Comparison of ENCODE assay signal across 31 cellular contexts in genomic region chr7:52064493-52064892, GRCh38.
"Had no signal": no experiment of that assay in that cellular context is flagged by ENCODE, and none has a peak within 500 bp of the region (broad histone marks: within the 10 kb centered on the region; RNA-seq: fewer than 3 reads in every experiment).

No MANE protein-coding gene starts in this region.

- H3K36me3 Mint-ChIP-seq: stimulated activated naive B cell treated with anti-CD40 and anti-IgM and Interleukin-4, amounts not matched to agents 10 μg/mL and 1 μg/mL and 100 μg/mL, for 72 hours; type B pancreatic cell had no signal

- H3K9me3 Mint-ChIP-seq: nephron, neural crest cell, type B pancreatic cell had no signal

- H3K4me1 Mint-ChIP-seq: immature natural killer cell; naive thymus-derived CD8-positive, alpha-beta T cell; nephron; stimulated activated naive B cell treated with anti-CD40 and anti-IgM and Interleukin-4, amounts not matched to agents 10 μg/mL and 1 μg/mL and 100 μg/mL, for 72 hours had no signal

- H3K36me3 ChIP-seq: heart right ventricle, left lung, lower lobe of right lung, pancreas, prostate gland, suprapubic skin, thoracic aorta, tibial nerve, uterus had no signal

- H3K4me3 ChIP-seq: heart right ventricle, hepatocyte, left lung, lower lobe of right lung, pancreas, prostate gland, skin epidermis, suprapubic skin, thoracic aorta, tibial nerve, uterus had no signal

- H3K27ac ChIP-seq: heart right ventricle, hepatocyte, left lung, lower lobe of right lung, pancreas, prostate gland, skin epidermis, suprapubic skin, thoracic aorta, tibial nerve, uterus had no signal

- H3K79me2 ChIP-seq: hepatocyte had no signal

- H3K4me3 Mint-ChIP-seq: immature natural killer cell; naive thymus-derived CD8-positive, alpha-beta T cell; nephron; neural crest cell; stimulated activated naive B cell treated with anti-CD40 and anti-IgM and Interleukin-4, amounts not matched to agents 10 μg/mL and 1 μg/mL and 100 μg/mL, for 72 hours; stimulated activated naive CD8-positive, alpha-beta T cell treated with anti-CD3 and anti-CD28 coated beads, Interleukin-15, Interleukin-2, amounts not matched to agents 100 ng/mL and 50 ng/mL, for 24 hours; type B pancreatic cell had no signal

- H3K27ac Mint-ChIP-seq: immature natural killer cell; naive thymus-derived CD8-positive, alpha-beta T cell; nephron; stimulated activated naive B cell treated with anti-CD40 and anti-IgM and Interleukin-4, amounts not matched to agents 10 μg/mL and 1 μg/mL and 100 μg/mL, for 72 hours; stimulated activated naive CD8-positive, alpha-beta T cell treated with anti-CD3 and anti-CD28 coated beads, Interleukin-15, Interleukin-2, amounts not matched to agents 100 ng/mL and 50 ng/mL, for 24 hours; type B pancreatic cell had no signal

- H3K9me3 ChIP-seq: heart right ventricle, left lung, lower lobe of right lung, pancreas, prostate gland, suprapubic skin, thoracic aorta, tibial nerve, uterus had no signal

- H3K4me1 ChIP-seq: heart right ventricle, left lung, lower lobe of right lung, pancreas, prostate gland, suprapubic skin, tibial nerve, uterus had no signal

- H3K4me2 ChIP-seq: hepatocyte had no signal

- H3K27me3 ChIP-seq: heart right ventricle, hepatocyte, left lung, pancreas, suprapubic skin, tibial nerve, uterus had no signal

- H3K27me3 Mint-ChIP-seq: naive thymus-derived CD8-positive, alpha-beta T cell; stimulated activated naive B cell treated with anti-CD40 and anti-IgM and Interleukin-4, amounts not matched to agents 10 μg/mL and 1 μg/mL and 100 μg/mL, for 72 hours; stimulated activated naive CD8-positive, alpha-beta T cell treated with anti-CD3 and anti-CD28 coated beads, Interleukin-15, Interleukin-2, amounts not matched to agents 100 ng/mL and 50 ng/mL, for 24 hours had no signal

- DNase-seq: heart right ventricle; immature natural killer cell; kidney; left colon; left lung; lower lobe of right lung; mammary epithelial cell; mesenchymal stem cell; naive thymus-derived CD8-positive, alpha-beta T cell; nucleus accumbens; pancreas; posterior cingulate gyrus; retina; right cardiac atrium; stimulated activated CD4-positive, alpha-beta T cell treated with anti-CD3 and anti-CD28 coated beads, Interleukin-12 subunit alpha, Interleukin-12 subunit beta, amount 100 ng/mL, for 4 hours; stimulated activated CD4-positive, alpha-beta T cell treated with anti-CD3 and anti-CD28 coated beads, Interleukin-15, amount 100 ng/mL, for 24 hours; stimulated activated CD4-positive, alpha-beta T cell treated with anti-CD3 and anti-CD28 coated beads, Interleukin-2, amount 100 ng/mL, for 24 hours; stimulated activated CD4-positive, alpha-beta T cell treated with anti-CD3 and anti-CD28 coated beads, Interleukin-4, amount 100 ng/mL, for 1 hour; stimulated activated naive B cell treated with anti-CD40 and anti-IgM and Interleukin-4, amounts not matched to agents 10 μg/mL and 1 μg/mL and 100 μg/mL, for 72 hours; uterus had no signal

- ATAC-seq: heart right ventricle; left colon; left lung; lower lobe of right lung; naive thymus-derived CD8-positive, alpha-beta T cell; pancreas; right cardiac atrium; sciatic nerve; stimulated activated naive B cell treated with anti-CD40 and anti-IgM and Interleukin-4, amounts not matched to agents 10 μg/mL and 1 μg/mL and 100 μg/mL, for 72 hours had no signal

- H2AFZ ChIP-seq: hepatocyte had no signal
